In genomic region chr9:3576358-3576757, GRCh38 we compare ENCODE assay signal across 22 cellular contexts. TPM values are rescaled to one million over a fixed set of nuclear protein-coding genes. Genes with fewer than 3 reads are reported as not detected.
DNase-seq lines count a peak whose midpoint lies in the region; ATAC-seq and TF ChIP-seq lines count a peak whose summit lies in the region.
"Had no signal": no experiment of that assay in that cellular context is flagged by ENCODE, and none has a peak within 500 bp of the region (broad histone marks: within the 10 kb centered on the region; RNA-seq: fewer than 3 reads in every experiment).

No MANE protein-coding gene starts in this region.

- H3K27me3 Mint-ChIP-seq in naive thymus-derived CD4-positive, alpha-beta T cell: no peaks in the 10 kb centered on the region
- H3K27me3 Mint-ChIP-seq: activated naive CD8-positive, alpha-beta T cell treated with anti-CD3 and anti-CD28 coated beads, Interleukin-2, amount 10 ng/mL, durations not matched to agents 7 days and 5 days; brain had no signal

- H3K36me3 Mint-ChIP-seq in naive thymus-derived CD4-positive, alpha-beta T cell: peaks cover 2 to 38% (median 20%) of the 10 kb centered on the region in 5 donors

- POLR2A ChIA-PET in naive thymus-derived CD4-positive, alpha-beta T cell (lab: Charles Lee): no interaction called here

- no peak overlapping the region for H3K4me3 Mint-ChIP-seq in naive thymus-derived CD4-positive, alpha-beta T cell
- H3K4me3 Mint-ChIP-seq: activated naive CD8-positive, alpha-beta T cell treated with anti-CD3 and anti-CD28 coated beads, Interleukin-2, amount 10 ng/mL, durations not matched to agents 7 days and 5 days; activated T-cell treated with anti-CD3 and anti-CD28 coated beads, Interleukin-2, amount 50 U/mL, for 72 hours; brain; natural killer cell had no signal

- DNase-seq in KBM-7 (peak; percentile 72), NOMO-1 treated with dmso at 0.1 percent for 144 hours (lab: John Stamatoyannopoulos, UW; ENCODE audit: unreplicated experiment) (peak; percentile 28), cardiac fibroblast (ENCODE audit: low read depth in 2 of 2) (peak; percentile 5), DMS 273 (lab: John Stamatoyannopoulos, UW; ENCODE audit: unreplicated experiment) (no peak), retina (no peak), HPDE6-E6E7 (ENCODE audit: extremely low spot score) (no peak)
- no peak for DNase-seq in naive thymus-derived CD4-positive, alpha-beta T cell
- DNase-seq: activated naive CD8-positive, alpha-beta T cell treated with anti-CD3 and anti-CD28 coated beads, Interleukin-2, amount 10 ng/mL, durations not matched to agents 7 days and 5 days; activated T-cell treated with anti-CD3 and anti-CD28 coated beads, Interleukin-2, amount 50 U/mL, for 72 hours; dermis blood vessel endothelial cell; natural killer cell; NCI-H146; SHP77 treated with DMSO at 0.1 percent for 48 hours; stimulated activated CD8-positive, alpha-beta memory T cell treated with anti-CD3 and anti-CD28 coated beads, Interleukin-4, amount 100 ng/mL, for 48 hours; T-helper 2 cell had no signal

- H3K27me3 ChIP-seq in naive thymus-derived CD4-positive, alpha-beta T cell (ENCODE audit: control insufficient read depth in 2 of 2, insufficient read depth in 2 of 2, low read length in 2 of 2): no peaks in the 10 kb centered on the region

- no peak for TF ChIP-seq CTCF in cardiac fibroblast (IDR thresholded peaks at IDR 0.05; ENCODE audit: low read depth, low read length)

- peak; percentile 80 for ATAC-seq in naive thymus-derived CD4-positive, alpha-beta T cell
- no peak for ATAC-seq in HG02571 (IDR thresholded peaks at IDR 0.05; ENCODE audit: unreplicated experiment)
- ATAC-seq: activated CD4-positive, CD25-positive, alpha-beta regulatory T cell treated with anti-CD3 and anti-CD28 coated beads, Interleukin-2, amount 50 U/mL, for 24 hours; activated T-cell treated with anti-CD3 and anti-CD28 coated beads, Interleukin-2, amount 50 U/mL, for 72 hours; natural killer cell had no signal

- peaks cover 0 to 22% (median 3%) of the 10 kb centered on the region in 3 experiments for H3K9me3 ChIP-seq in naive thymus-derived CD4-positive, alpha-beta T cell (ENCODE audit: control insufficient read depth in 2 of 3, low read length in 3 of 3)
- H3K9me3 ChIP-seq: HAP-1 had no signal

- H3K4me1 ChIP-seq in naive thymus-derived CD4-positive, alpha-beta T cell (ENCODE audit: control insufficient read depth in 2 of 2, insufficient read depth in 2 of 2, low read length in 2 of 2): no peaks in the 10 kb centered on the region
- H3K4me1 ChIP-seq: HAP-1 had no signal

- H3K27ac Mint-ChIP-seq in naive thymus-derived CD4-positive, alpha-beta T cell: no peak overlapping the region
- H3K27ac Mint-ChIP-seq: activated naive CD8-positive, alpha-beta T cell treated with anti-CD3 and anti-CD28 coated beads, Interleukin-2, amount 10 ng/mL, durations not matched to agents 7 days and 5 days; activated T-cell treated with anti-CD3 and anti-CD28 coated beads, Interleukin-2, amount 50 U/mL, for 72 hours; brain; natural killer cell had no signal

- intact Hi-C loops in naive thymus-derived CD4-positive, alpha-beta T cell (cut with micrococcal nuclease): no loop called here

- CTCF ChIA-PET in naive thymus-derived CD4-positive, alpha-beta T cell (lab: Charles Lee): interaction anchor here (1.1 kb wide), 1 partner anchor 49 kb away, joined by 3 read pairs; no protein-coding TSS in a partner anchor

- in situ Hi-C loops in KBM-7 (cut with MboI; ENCODE audit: low pct_unique_long_range_greater_than_20kb, low sequenced_read_pairs): no loop called here

- no peak overlapping the region for H3K27ac ChIP-seq in naive thymus-derived CD4-positive, alpha-beta T cell (ENCODE audit: low read depth, low read length)
- H3K27ac ChIP-seq: KMS-11, thoracic aorta had no signal

- no peak overlapping the region for H3K4me3 ChIP-seq in cardiac fibroblast (replicated peaks in 1 of 2; ENCODE audit: low read depth in 2 of 2, low read length in 2 of 2)
- no peak overlapping the region for H3K4me3 ChIP-seq in naive thymus-derived CD4-positive, alpha-beta T cell (ENCODE audit: low read length)
- H3K4me3 ChIP-seq: HAP-1, smooth muscle cell, thoracic aorta had no signal

- H3K36me3 ChIP-seq in naive thymus-derived CD4-positive, alpha-beta T cell (ENCODE audit: control insufficient read depth in 2 of 3, insufficient read depth in 3 of 3, low read length in 3 of 3): no peaks in the 10 kb centered on the region
- H3K36me3 ChIP-seq: HAP-1, thoracic aorta had no signal

- H3K9me3 Mint-ChIP-seq in naive thymus-derived CD4-positive, alpha-beta T cell: peaks cover 3 to 34% (median 16%) of the 10 kb centered on the region in 11 donors

- H3K4me1 Mint-ChIP-seq in naive thymus-derived CD4-positive, alpha-beta T cell: peaks cover 0 to 7% (median 0%) of the 10 kb centered on the region in 7 donors
- H3K4me1 Mint-ChIP-seq: brain had no signal

RNA-seq across cellular contexts. Expression of gene RFX3, which starts 50.6 kb away (rescaled TPM):
- total RNA-seq in naive thymus-derived CD4-positive, alpha-beta T cell: 10 to 100 TPM; 12.8 to 31.7 (median 28.4) TPM
- polyA plus RNA-seq in naive thymus-derived CD4-positive, alpha-beta T cell: 1 to 10 TPM; 6.2 TPM

Comparison
In these comparisons a context has a peak if more than half of its experiments do, and no peak if none do; other contexts are left out.
1. DNase-seq: peak in KBM-7 (single experiment), NOMO-1 treated with dmso at 0.1 percent for 144 hours (single experiment) and cardiac fibroblast (2 of 2); none in naive thymus-derived CD4-positive, alpha-beta T cell (0 of 9), DMS 273 (single experiment), retina (single experiment) and HPDE6-E6E7 (single experiment).